1 cellular context compared by ENCODE assay signal in the genomic region with DNA sequence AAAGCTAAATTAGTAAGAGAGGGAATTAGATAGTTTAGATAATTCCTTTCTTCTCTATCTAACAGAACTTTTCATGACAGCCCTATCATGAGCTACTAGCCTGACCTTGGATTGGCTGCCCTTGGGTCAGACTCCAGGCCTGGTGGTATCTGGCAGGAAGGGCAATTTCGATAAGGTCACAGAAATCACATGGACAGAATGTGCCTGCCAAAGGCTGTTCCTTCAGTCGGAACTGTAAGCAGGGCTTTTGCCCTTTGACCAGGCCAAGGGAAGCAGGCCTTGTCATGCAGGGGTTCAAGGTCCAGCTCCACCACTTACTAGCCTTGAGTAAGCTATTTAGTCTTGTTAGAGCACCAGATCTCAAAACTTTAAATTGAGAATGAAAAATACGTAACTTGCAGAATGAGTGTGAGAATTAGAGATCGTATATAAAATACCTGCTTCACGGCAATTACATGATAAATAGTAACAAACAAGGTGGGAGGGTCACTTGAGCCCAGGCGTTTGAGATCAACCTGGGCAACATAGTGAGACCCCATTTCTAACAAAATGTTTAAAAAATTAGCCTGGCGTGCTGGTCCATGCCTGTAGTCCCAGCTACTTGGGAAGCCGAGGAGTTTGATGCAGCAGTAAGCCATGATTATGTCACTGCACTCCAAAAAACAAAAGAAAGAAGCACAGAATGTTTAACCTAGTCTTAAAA.
TF ChIP-seq lines count a peak whose summit lies in the region.

No MANE protein-coding gene starts in this region.

TF ChIP-seq in liver, 16 proteins besides CTCF, POLR2A, EP300 and RAD21 (continued from another document):
- TF ChIP-seq FOXA2 (IDR thresholded peaks at IDR 0.05) (peak; percentile 83), SP1 (IDR thresholded peaks at IDR 0.05) (peak; percentile 100), JUND (IDR thresholded peaks at IDR 0.05) (peak; percentile 94 to 97), FOXA1 (IDR thresholded peaks at IDR 0.05) (peak; percentile 72)
